In genomic region chr11:11215058-11215815, GRCh38 we compare ENCODE assay signal across 15 cellular contexts.
DNase-seq lines count a peak whose midpoint lies in the region; ATAC-seq and TF ChIP-seq lines count a peak whose summit lies in the region.
"Had no signal": no experiment of that assay in that cellular context is flagged by ENCODE, and none has a peak within 500 bp of the region (broad histone marks: within the 10 kb centered on the region; RNA-seq: fewer than 3 reads in every experiment).

No MANE protein-coding gene starts in this region.

- no peak for TF ChIP-seq EP300 in esophagus muscularis mucosa (IDR thresholded peaks at IDR 0.05)

- no peak overlapping the region for H3K9ac ChIP-seq in BLaER1 treated with 17β-estradiol and CSF1 and Interleukin-3, amounts not matched to agents 10 nM and 100 nM

- H3K4me1 ChIP-seq in BLaER1 treated with 17β-estradiol and CSF1 and Interleukin-3, amounts not matched to agents 10 nM and 100 nM = peaks cover 0 to 30% (median 21%) of the 10 kb centered on the region in 10 experiments; a peak in 13 of 20 replicates
- H3K4me1 ChIP-seq in GM23338 (ENCODE audit: insufficient read depth) (no peaks in the 10 kb centered on the region), esophagus muscularis mucosa (peaks cover 25 to 64% (median 59%) of the 10 kb centered on the region in 4 donors)
- H3K4me1 ChIP-seq: HAP-1 had no signal

- ATAC-seq in GM23338 (no peak), GM19324 (IDR thresholded peaks at IDR 0.05; ENCODE audit: low FRiP score, unreplicated experiment) (no peak), HG03045 (IDR thresholded peaks at IDR 0.05; ENCODE audit: unreplicated experiment) (no peak)

- H3K27me3 Mint-ChIP-seq in GM23338 (ENCODE audit: insufficient read depth, low read depth, poor library complexity) (no peaks in the 10 kb centered on the region), osteocyte (ENCODE audit: unreplicated experiment) (peaks cover 37% of the 10 kb centered on the region), mesothelial cell of epicardium (ENCODE audit: low read depth) (peaks cover 10% of the 10 kb centered on the region)
- H3K27me3 Mint-ChIP-seq: CD4-positive, alpha-beta T cell had no signal

- no peaks in the 10 kb centered on the region for H3F3A ChIP-seq in GM23338 (replicated peaks; ENCODE audit: low read depth)

- intact Hi-C loops in esophagus muscularis mucosa (cut with DNase I) = no loop called here

- no peak overlapping the region for H3K4me3 ChIP-seq in BLaER1 treated with 17β-estradiol and CSF1 and Interleukin-3, amounts not matched to agents 10 nM and 100 nM
- H3K4me3 ChIP-seq in GM23338 (no peak overlapping the region), esophagus muscularis mucosa (no peak overlapping the region)
- H3K4me3 ChIP-seq: HAP-1 had no signal

- no peaks in the 10 kb centered on the region for H3K9me3 Mint-ChIP-seq in GM23338
- no peaks in the 10 kb centered on the region for H3K9me3 Mint-ChIP-seq in osteocyte (ENCODE audit: unreplicated experiment)
- no peaks in the 10 kb centered on the region for H3K9me3 Mint-ChIP-seq in mesothelial cell of epicardium
- H3K9me3 Mint-ChIP-seq: CD4-positive, alpha-beta T cell had no signal

- peak overlapping the region in 7 of 11 experiments; percentile 21 to 58 (median 41); a peak in 5 of 22 replicates for H3K4me2 ChIP-seq in BLaER1 treated with 17β-estradiol and CSF1 and Interleukin-3, amounts not matched to agents 10 nM and 100 nM
- no peak overlapping the region for H3K4me2 ChIP-seq in GM23338

- no peaks in the 10 kb centered on the region for H3K9me2 ChIP-seq in GM23338 (ENCODE audit: insufficient read depth)

- H3K27me3 ChIP-seq in BLaER1 treated with 17β-estradiol and CSF1 and Interleukin-3, amounts not matched to agents 10 nM and 100 nM = no peaks in the 10 kb centered on the region
- H3K27me3 ChIP-seq in GM23338 (ENCODE audit: insufficient read depth) (no peaks in the 10 kb centered on the region), esophagus muscularis mucosa (no peaks in the 10 kb centered on the region)

- H3K27ac ChIP-seq in BLaER1 treated with 17β-estradiol and CSF1 and Interleukin-3, amounts not matched to agents 10 nM and 100 nM = no peak overlapping the region
- no peak overlapping the region for H3K27ac ChIP-seq in GM23338 (ENCODE audit: low read depth)
- H3K27ac ChIP-seq in esophagus muscularis mucosa (replicated peaks in 1 of 4) = no peak overlapping the region
- H3K27ac ChIP-seq: C4-2B, HL-60 had no signal

- H3K9me3 ChIP-seq in BLaER1 treated with 17β-estradiol and CSF1 and Interleukin-3, amounts not matched to agents 10 nM and 100 nM (replicated peaks in 1 of 11) = 0 out of 22 replicates have a peak, but pooled peaks cover 0 to 2% (median 0%) of the 10 kb centered on the region in 11 experiments
- H3K9me3 ChIP-seq in esophagus muscularis mucosa = no peaks in the 10 kb centered on the region
- H3K9me3 ChIP-seq: HAP-1 had no signal

- H3K36me3 ChIP-seq in BLaER1 treated with 17β-estradiol and CSF1 and Interleukin-3, amounts not matched to agents 10 nM and 100 nM = no peaks in the 10 kb centered on the region
- H3K36me3 ChIP-seq in GM23338 (ENCODE audit: insufficient read depth) = no peaks in the 10 kb centered on the region
- H3K36me3 ChIP-seq in esophagus muscularis mucosa = no peaks in the 10 kb centered on the region
- H3K36me3 ChIP-seq: HAP-1 had no signal

- H4K20me1 ChIP-seq in BLaER1 treated with 17β-estradiol and CSF1 and Interleukin-3, amounts not matched to agents 10 nM and 100 nM = no peaks in the 10 kb centered on the region
- H4K20me1 ChIP-seq in GM23338 (replicated peaks; ENCODE audit: insufficient read depth) = no peaks in the 10 kb centered on the region

- no peak overlapping the region for H3K27ac Mint-ChIP-seq in GM23338
- H3K27ac Mint-ChIP-seq in osteocyte (ENCODE audit: unreplicated experiment) = no peak overlapping the region
- no peak overlapping the region for H3K27ac Mint-ChIP-seq in mesothelial cell of epicardium
- H3K27ac Mint-ChIP-seq: B cell; CD4-positive, alpha-beta T cell had no signal

- 79% methylated on average over 5 of the region's 5 CpGs for WGBS in esophagus muscularis mucosa

- H3K36me3 Mint-ChIP-seq in GM23338 (ENCODE audit: low read depth) (no peaks in the 10 kb centered on the region), osteocyte (ENCODE audit: unreplicated experiment) (no peaks in the 10 kb centered on the region), mesothelial cell of epicardium (no peaks in the 10 kb centered on the region)

- TF ChIP-seq POLR2A in esophagus muscularis mucosa (IDR thresholded peaks at IDR 0.05; ENCODE audit: low read depth) = no peak

- no peak for TF ChIP-seq CTCF in GM23338 (conservative IDR thresholded peaks at IDR 0.05; ENCODE audit: low read depth in 2 of 2)
- TF ChIP-seq CTCF in esophagus muscularis mucosa (IDR thresholded peaks at IDR 0.05) = no peak
- no peak for TF ChIP-seq CTCF in osteocyte (IDR thresholded peaks at IDR 0.05)
- no peak for TF ChIP-seq CTCF in mesothelial cell of epicardium (IDR thresholded peaks at IDR 0.05; ENCODE audit: unreplicated experiment)

- H2AFZ ChIP-seq in GM23338 = 0 out of 2 replicates have a peak overlapping the region, but pooled peaks have one; percentile 10

- no peaks in the 10 kb centered on the region; the same call in 2 of the 3 replicates for H3K4me1 Mint-ChIP-seq in GM23338
- peaks cover 9% of the 10 kb centered on the region for H3K4me1 Mint-ChIP-seq in osteocyte (ENCODE audit: unreplicated experiment)
- peaks cover 8% of the 10 kb centered on the region for H3K4me1 Mint-ChIP-seq in mesothelial cell of epicardium
- H3K4me1 Mint-ChIP-seq: B cell had no signal

- no peak overlapping the region for H3K4me3 Mint-ChIP-seq in GM23338
- H3K4me3 Mint-ChIP-seq in osteocyte (ENCODE audit: unreplicated experiment) = no peak overlapping the region
- no peak overlapping the region for H3K4me3 Mint-ChIP-seq in mesothelial cell of epicardium
- H3K4me3 Mint-ChIP-seq: B cell; CD4-positive, alpha-beta T cell had no signal

- no peaks in the 10 kb centered on the region for H3K79me2 ChIP-seq in GM23338 (replicated peaks; ENCODE audit: insufficient read depth)

- DNase-seq in GM23338 (ENCODE audit: low spot score) (no peak), esophagus muscularis mucosa (ENCODE audit: extremely low spot score) (peak; percentile 87), osteocyte (ENCODE audit: extremely low spot score, unreplicated experiment) (peak; percentile 51), T1000 (lab: John Stamatoyannopoulos, UW) (no peak), mesothelial cell of epicardium (ENCODE audit: low spot score in 2 of 2, unreplicated experiment in 2 of 2) (no peak)
- DNase-seq: CD4-positive, alpha-beta T cell; DMS153; GDM1 had no signal

TF ChIP-seq in GM23338, 12 proteins besides CTCF, POLR2A, EP300 and RAD21 (continues in another document):
- no peak for TF ChIP-seq EZH2 (IDR thresholded peaks at IDR 0.05; ENCODE audit: low read depth, unreplicated experiment)
- no peak for TF ChIP-seq NANOG (IDR thresholded peaks at IDR 0.05; ENCODE audit: borderline replicate concordance)
- no peak for TF ChIP-seq REST (IDR thresholded peaks at IDR 0.05; ENCODE audit: unreplicated experiment)

Comparison
In these comparisons a context has a peak if more than half of its experiments do, and no peak if none do; other contexts are left out.
1. DNase-seq: peak in esophagus muscularis mucosa (single experiment) and osteocyte (single experiment); none in GM23338 (single experiment), T1000 (single experiment) and mesothelial cell of epicardium (0 of 2).